In genomic region chr12:124772467-124773170, GRCh38 we compare ENCODE assay signal across 1 cellular context.
TF ChIP-seq lines count a peak whose summit lies in the region.

No MANE protein-coding gene starts in this region.

TF ChIP-seq in HCT116, 20 proteins besides CTCF, POLR2A, EP300 and RAD21 (continued from another document):
- TF ChIP-seq SRF (IDR thresholded peaks at IDR 0.05; ENCODE audit: low read depth) (no peak), EZH2 (IDR thresholded peaks at IDR 0.05) (no peak), YY1 (IDR thresholded peaks at IDR 0.05; ENCODE audit: extremely low read depth, insufficient replicate concordance, low read depth, low read length) (no peak), ZFX (IDR thresholded peaks at IDR 0.05) (no peak), EGR1 (IDR thresholded peaks at IDR 0.05; ENCODE audit: low read depth) (no peak)
